1 cellular context compared by ENCODE assay signal in the genomic region with DNA sequence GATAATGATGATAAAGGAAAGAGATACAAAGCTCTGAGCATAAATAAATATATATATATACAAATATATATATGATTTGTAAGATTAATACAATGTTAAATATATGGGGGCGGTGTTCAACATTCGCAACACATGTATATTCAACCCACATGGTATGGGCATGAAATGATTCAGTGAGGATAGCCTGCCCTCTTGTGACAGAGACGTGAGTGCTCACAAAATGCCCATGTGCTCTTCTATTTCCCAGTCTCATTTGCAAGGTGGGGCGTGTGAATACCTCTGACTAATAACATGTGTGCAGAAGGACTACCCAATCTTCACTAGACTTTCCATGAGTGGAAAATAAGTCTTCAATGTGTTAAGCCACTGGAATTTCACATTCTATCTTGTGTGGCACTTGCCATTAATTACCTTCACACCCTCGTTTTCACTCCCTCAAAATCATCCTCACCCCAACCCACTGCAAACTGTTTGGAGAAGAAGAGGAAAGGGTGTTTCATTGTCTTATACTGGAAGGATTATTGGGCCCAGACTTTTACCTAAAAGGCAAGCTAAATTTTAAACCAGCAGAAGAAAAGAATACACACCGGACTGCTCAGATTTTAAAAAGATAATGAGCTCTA.
TF ChIP-seq lines count a peak whose summit lies in the region.

No MANE protein-coding gene starts in this region.

TF ChIP-seq in SK-N-SH treated with all-trans-retinoic acid at 6 μM for 48 hours, 23 proteins besides CTCF, POLR2A, EP300 and RAD21 (continued from another document):
- no peak for TF ChIP-seq CSRNP3 (CRISPR knock-in tag; IDR thresholded peaks at IDR 0.05)
- no peak for TF ChIP-seq ZNF565 (CRISPR knock-in tag; conservative IDR thresholded peaks at IDR 0.05; ENCODE audit: low read depth)
- TF ChIP-seq CSDC2 (CRISPR knock-in tag; IDR thresholded peaks at IDR 0.05), result no peak
- no peak for TF ChIP-seq ARNTL (CRISPR knock-in tag; IDR thresholded peaks at IDR 0.05; ENCODE audit: borderline replicate concordance, low read depth)
- TF ChIP-seq ISL1 (CRISPR knock-in tag; IDR thresholded peaks at IDR 0.05), result no peak
- no peak for TF ChIP-seq OSR1 (CRISPR knock-in tag; IDR thresholded peaks at IDR 0.05)
- TF ChIP-seq ESRRG (CRISPR knock-in tag; IDR thresholded peaks at IDR 0.05), result no peak
- TF ChIP-seq POU6F1 (CRISPR knock-in tag; IDR thresholded peaks at IDR 0.05; ENCODE audit: borderline replicate concordance, low read depth), result no peak
- no peak for TF ChIP-seq RARB (CRISPR knock-in tag; IDR thresholded peaks at IDR 0.05)
- no peak for TF ChIP-seq ZC3H10 (CRISPR knock-in tag; IDR thresholded peaks at IDR 0.05)
- no peak for TF ChIP-seq ZNF70 (CRISPR knock-in tag; IDR thresholded peaks at IDR 0.05)
- no peak for TF ChIP-seq CREB5 (CRISPR knock-in tag; IDR thresholded peaks at IDR 0.05; ENCODE audit: low read depth)
- no peak for TF ChIP-seq PPARA (CRISPR knock-in tag; IDR thresholded peaks at IDR 0.05; ENCODE audit: borderline replicate concordance)
- no peak for TF ChIP-seq ZFP30 (CRISPR knock-in tag; IDR thresholded peaks at IDR 0.05)
- TF ChIP-seq GLIS3 (CRISPR knock-in tag; IDR thresholded peaks at IDR 0.05), result no peak
- TF ChIP-seq TOX (CRISPR knock-in tag; IDR thresholded peaks at IDR 0.05; ENCODE audit: borderline replicate concordance), result no peak
- no peak for TF ChIP-seq BACH2 (CRISPR knock-in tag; IDR thresholded peaks at IDR 0.05; ENCODE audit: borderline replicate concordance)
- no peak for TF ChIP-seq PATZ1 (CRISPR knock-in tag; IDR thresholded peaks at IDR 0.05; ENCODE audit: borderline replicate concordance)
